Comparison of ENCODE assay signal across 27 cellular contexts in the genomic region with DNA sequence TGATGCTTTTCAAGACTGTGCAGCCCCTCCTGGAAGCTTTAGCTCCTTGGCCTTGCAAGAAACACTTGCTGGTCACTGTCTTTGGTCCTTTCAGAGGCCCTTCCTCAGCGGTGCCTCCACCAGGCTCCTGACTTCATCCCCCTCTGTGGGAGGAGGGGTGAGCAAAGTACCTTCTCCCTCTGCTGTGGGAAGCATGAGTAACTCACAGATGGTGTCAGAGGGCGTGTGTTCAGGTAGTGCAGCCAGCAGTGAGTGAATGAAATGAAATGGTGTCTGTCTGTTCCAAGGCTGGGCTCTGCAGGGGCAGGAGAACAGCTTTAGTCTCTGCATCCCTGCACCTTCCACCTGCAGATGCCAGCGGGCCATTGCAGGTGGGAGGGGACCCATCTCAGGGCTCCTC.
"Had no signal": no experiment of that assay in that cellular context is flagged by ENCODE, and none has a peak within 500 bp of the region (broad histone marks: within the 10 kb centered on the region; RNA-seq: fewer than 3 reads in every experiment).

No MANE protein-coding gene starts in this region.

- H3K27ac Mint-ChIP-seq: activated CD4-positive, alpha-beta T cell treated with anti-CD3 and anti-CD28 coated beads for 36 hours; activated naive CD4-positive, alpha-beta T cell treated with anti-CD3 and anti-CD28 coated beads, Interleukin-2, amount 50 U/mL, for 72 hours; activated T-cell treated with anti-CD3 and anti-CD28 coated beads, Interleukin-2, amount 50 U/mL, for 72 hours; dendritic cell treated with granulocyte-macrophage colony-stimulating factor and Interleukin-4, amounts not matched to agents 40 ng/mL and 50 ng/mL, for 4 days; mesothelial cell of epicardium; naive B cell; nephron progenitor cell; stimulated activated memory B cell treated with anti-CD40 and anti-IgM and Interleukin-4, amounts not matched to agents 10 μg/mL and 1 μg/mL and 100 μg/mL, for 72 hours; T-helper 2 cell treated with Interferon-gamma antibody and Interleukin-4, amounts not matched to agents 5 μg/mL and 100 μg/mL, for 36 hours; type B pancreatic cell had no signal

- H3K4me3 Mint-ChIP-seq: activated CD4-positive, alpha-beta T cell treated with anti-CD3 and anti-CD28 coated beads for 36 hours; activated T-cell treated with anti-CD3 and anti-CD28 coated beads, Interleukin-2, amount 50 U/mL, for 72 hours; dendritic cell treated with granulocyte-macrophage colony-stimulating factor and Interleukin-4, amounts not matched to agents 40 ng/mL and 50 ng/mL, for 4 days; mesothelial cell of epicardium; naive B cell; nephron progenitor cell; stimulated activated memory B cell treated with anti-CD40 and anti-IgM and Interleukin-4, amounts not matched to agents 10 μg/mL and 1 μg/mL and 100 μg/mL, for 72 hours; stimulated activated naive CD8-positive, alpha-beta T cell treated with anti-CD3 and anti-CD28 coated beads, Interleukin-15, amount 100 ng/mL, for 72 hours; T-helper 2 cell treated with Interferon-gamma antibody and Interleukin-4, amounts not matched to agents 5 μg/mL and 100 μg/mL, for 36 hours; type B pancreatic cell had no signal

- H3K27ac ChIP-seq: cardiac muscle cell, epithelial cell of prostate, esophagus squamous epithelium, neutrophil, right lobe of liver, skin epidermis, vagina had no signal

- H3K4me1 ChIP-seq: esophagus squamous epithelium, right lobe of liver, vagina had no signal

- H3K4me1 Mint-ChIP-seq: naive B cell; stimulated activated memory B cell treated with anti-CD40 and anti-IgM and Interleukin-4, amounts not matched to agents 10 μg/mL and 1 μg/mL and 100 μg/mL, for 72 hours had no signal

- H3K4me3 ChIP-seq: cardiac muscle cell, esophagus squamous epithelium, right lobe of liver, skin epidermis, vagina had no signal

- H3K36me3 Mint-ChIP-seq: activated naive CD4-positive, alpha-beta T cell treated with anti-CD3 and anti-CD28 coated beads, Interleukin-2, amount 50 U/mL, for 72 hours; mesothelial cell of epicardium; naive B cell; stimulated activated memory B cell treated with anti-CD40 and anti-IgM and Interleukin-4, amounts not matched to agents 10 μg/mL and 1 μg/mL and 100 μg/mL, for 72 hours; type B pancreatic cell had no signal

- H3K27me3 Mint-ChIP-seq: activated CD4-positive, alpha-beta T cell treated with anti-CD3 and anti-CD28 coated beads for 36 hours; dendritic cell treated with granulocyte-macrophage colony-stimulating factor and Interleukin-4, amounts not matched to agents 40 ng/mL and 50 ng/mL, for 4 days; stimulated activated naive CD8-positive, alpha-beta T cell treated with anti-CD3 and anti-CD28 coated beads, Interleukin-15, amount 100 ng/mL, for 72 hours; type B pancreatic cell had no signal

- H3K9me3 Mint-ChIP-seq: activated naive CD4-positive, alpha-beta T cell treated with anti-CD3 and anti-CD28 coated beads, Interleukin-2, amount 50 U/mL, for 72 hours; activated T-cell treated with anti-CD3 and anti-CD28 coated beads, Interleukin-2, amount 50 U/mL, for 72 hours; dendritic cell treated with granulocyte-macrophage colony-stimulating factor and Interleukin-4, amounts not matched to agents 40 ng/mL and 50 ng/mL, for 4 days; nephron progenitor cell; stimulated activated memory B cell treated with anti-CD40 and anti-IgM and Interleukin-4, amounts not matched to agents 10 μg/mL and 1 μg/mL and 100 μg/mL, for 72 hours; stimulated activated naive CD8-positive, alpha-beta T cell treated with anti-CD3 and anti-CD28 coated beads, Interleukin-15, amount 100 ng/mL, for 72 hours; T-helper 2 cell treated with Interferon-gamma antibody and Interleukin-4, amounts not matched to agents 5 μg/mL and 100 μg/mL, for 36 hours; type B pancreatic cell had no signal

- DNase-seq: activated CD4-positive, alpha-beta T cell treated with anti-CD3 and anti-CD28 coated beads for 36 hours; activated CD4-positive, CD25-positive, alpha-beta regulatory T cell; activated naive CD4-positive, alpha-beta T cell; activated T-cell treated with anti-CD3 and anti-CD28 coated beads for 4 hours; activated T-cell treated with anti-CD3 and anti-CD28 coated beads, Interleukin-2, amount 50 U/mL, for 72 hours; esophagus squamous epithelium; glutamatergic neuron; left ventricle myocardium superior; naive B cell; nephron progenitor cell; right lobe of liver; stimulated activated CD4-positive, alpha-beta T cell treated with anti-CD3 and anti-CD28 coated beads, Interleukin-12 subunit alpha, Interleukin-12 subunit beta, amount 100 ng/mL, for 4 hours; stimulated activated CD4-positive, alpha-beta T cell treated with anti-CD3 and anti-CD28 coated beads, Interleukin-4, amount 100 ng/mL, for 24 hours; stimulated activated naive CD8-positive, alpha-beta T cell treated with anti-CD3 and anti-CD28 coated beads, Interleukin-15, amount 100 ng/mL, for 72 hours; substantia nigra; T-helper 1 cell had no signal

- H3K27me3 ChIP-seq: cardiac muscle cell, neutrophil, right lobe of liver, vagina had no signal

- H3K9me3 ChIP-seq: esophagus squamous epithelium, neutrophil, right lobe of liver had no signal

- H3K36me3 ChIP-seq: cardiac muscle cell, esophagus squamous epithelium, neutrophil, right lobe of liver, vagina had no signal

- ATAC-seq: activated CD4-positive, alpha-beta T cell treated with anti-CD3 and anti-CD28 coated beads for 36 hours; activated T-cell treated with anti-CD3 and anti-CD28 coated beads, Interleukin-2, amount 50 U/mL, for 72 hours; left ventricle myocardium superior; right lobe of liver; stimulated activated naive CD8-positive, alpha-beta T cell treated with anti-CD3 and anti-CD28 coated beads, Interleukin-15, amount 100 ng/mL, for 72 hours had no signal
